ENCODE assay signal across 7 cellular contexts in genomic region chr19:58305932-58306323, GRCh38. TPM values are rescaled to one million over a fixed set of nuclear protein-coding genes. Genes with fewer than 3 reads are reported as not detected.
DNase-seq lines count a peak whose midpoint lies in the region; ATAC-seq and TF ChIP-seq lines count a peak whose summit lies in the region.

No MANE protein-coding gene starts in this region.

- H3K27ac ChIP-seq in SJCRH30 (peak overlapping the region; percentile 49; the same call in 1 of the 2 replicates), gastrocnemius medialis (peak overlapping the region; percentile 85 to 93 (median 89))

- DNase-seq in HAP-1 (ENCODE audit: low spot score in 2 of 2) (no peak), SJCRH30 (no peak), fibroblast of peridontal ligament (ENCODE audit: extremely low read depth) (peak; percentile 8), gastrocnemius medialis (no peak), DMS153 (lab: John Stamatoyannopoulos, UW) (no peak), DMS114 treated with DMSO at 0.1 percent for 48 hours (lab: John Stamatoyannopoulos, UW; ENCODE audit: unreplicated experiment) (no peak)

- H3K4me1 ChIP-seq in HAP-1 (0 out of 2 replicates have a peak, but pooled peaks cover 4% of the 10 kb centered on the region), SJCRH30 (no peaks in the 10 kb centered on the region), gastrocnemius medialis (peaks cover 12 to 14% of the 10 kb centered on the region in 2 donors)

- in situ Hi-C loops in HAP-1 (cut with MboI; ENCODE audit: low sequenced_read_pairs): no loop called here
- in situ Hi-C loops in gastrocnemius medialis (cut with MboI; ENCODE audit: low sequenced_read_pairs in 4 of 4): no loop called here

- intact Hi-C loops in gastrocnemius medialis (cut with DNase I; ENCODE audit: low total_unique reads): loop anchor here (1.0 to 10.0 kb wide), 9 partner anchors 21 to 1901 kb away; partner anchors contain the start of genes ZBTB45, ZNF274, ZNF497 and ZNF583

- H3K27me3 ChIP-seq in HAP-1 (ENCODE audit: low read depth) (no peaks in the 10 kb centered on the region), SJCRH30 (no peaks in the 10 kb centered on the region), gastrocnemius medialis (peaks cover 0 to 5% (median 0%) of the 10 kb centered on the region in 3 donors)

- H3K36me3 ChIP-seq in HAP-1 (replicated peaks) (peaks cover 42% of the 10 kb centered on the region), SJCRH30 (peaks cover 61% of the 10 kb centered on the region), gastrocnemius medialis (peaks cover 0 to 26% of the 10 kb centered on the region in 2 donors)

- H3K9me3 ChIP-seq in HAP-1: no peaks in the 10 kb centered on the region; the same call in 1 of the 2 replicates
- peaks cover 10% of the 10 kb centered on the region for H3K9me3 ChIP-seq in SJCRH30 (replicated peaks)
- H3K9me3 ChIP-seq in gastrocnemius medialis: peaks cover 0 to 7% (median 6%) of the 10 kb centered on the region in 3 donors

- ATAC-seq in gastrocnemius medialis (no peak), HG03108 (IDR thresholded peaks at IDR 0.05; ENCODE audit: unreplicated experiment) (no peak)

- TF ChIP-seq CTCF in gastrocnemius medialis (IDR thresholded peaks at IDR 0.05 in 4 of 5, conservative IDR thresholded peaks at IDR 0.05 in 1 of 5): no peak

- no peak for TF ChIP-seq POLR2A in gastrocnemius medialis (IDR thresholded peaks at IDR 0.05)

- H3K4me3 ChIP-seq in HAP-1 (peak overlapping the region; percentile 84), SJCRH30 (peak overlapping the region; percentile 80), gastrocnemius medialis (peak overlapping the region; percentile 66 to 93 (median 86))

RNA-seq across cellular contexts. Expression of gene ERVK3-1, which starts 0.8 kb away (rescaled TPM):
- 45.0 and 47.4 TPM in 2 replicates for total RNA-seq in SJCRH30 (2014; rRNA removed; shearing (Covaris generic))
- 10 to 100 TPM; 27.1 to 38.2 (median 32.4) TPM for total RNA-seq in gastrocnemius medialis

RNA-seq across cellular contexts. Expression of gene ZSCAN22, which starts 20.9 kb away (rescaled TPM):
- total RNA-seq in SJCRH30 (2014; rRNA removed; shearing (Covaris generic)): 4.7 and 5.0 TPM in 2 replicates
- total RNA-seq in gastrocnemius medialis: 1 to 10 TPM; 1.1 to 2.4 (median 1.8) TPM

RNA-seq across cellular contexts. Expression of gene ZNF8, which starts 27.2 kb away (rescaled TPM):
- 12.7 and 13.4 TPM in 2 replicates for total RNA-seq in SJCRH30 (2014; rRNA removed; shearing (Covaris generic))
- total RNA-seq in gastrocnemius medialis: 1 to 10 TPM in 2 of 4 donors, under 1 TPM in 2; 0.78 to 2.1 (median 1.2) TPM

RNA-seq across cellular contexts. Expression of gene A1BG, which starts 47.4 kb away (rescaled TPM):
- total RNA-seq in SJCRH30 (2014; rRNA removed; shearing (Covaris generic)): 9.7 and 10.2 TPM in 2 replicates
- total RNA-seq in gastrocnemius medialis: 10 to 100 TPM in 1 of 4 donors, 1 to 10 TPM in 2, not detected in 1; 4.5 to 12.5 (median 9.0) TPM

RNA-seq across cellular contexts. Expression of gene ZNF497, which starts 56.6 kb away (rescaled TPM):
- total RNA-seq in SJCRH30 (2014; rRNA removed; shearing (Covaris generic)): 0.45 and 0.73 TPM in 2 replicates
- total RNA-seq in gastrocnemius medialis: under 1 TPM in 3 of 4 donors, not detected in 1; 0.07 to 0.87 (median 0.36) TPM
